In the genomic region with DNA sequence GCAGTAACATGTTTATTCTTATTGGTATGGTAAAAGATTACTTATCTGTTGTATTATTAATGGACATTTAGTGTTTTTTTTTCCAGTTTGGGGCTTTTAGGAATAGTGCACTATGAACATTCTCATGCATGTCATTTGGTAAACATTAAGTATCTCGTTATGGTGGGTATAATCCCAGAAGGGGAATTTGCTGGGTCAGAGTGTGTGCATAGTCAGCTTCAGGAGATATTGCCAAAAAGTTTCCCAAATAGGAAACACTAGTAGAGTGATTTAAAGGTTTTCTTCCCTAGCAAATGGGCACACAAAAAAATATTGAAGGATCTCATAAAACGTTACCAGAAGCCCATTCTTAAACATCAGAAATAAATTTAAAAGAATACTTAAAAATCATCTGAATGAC, we compare ENCODE assay signal across 22 cellular contexts. TPM values are rescaled to one million over a fixed set of nuclear protein-coding genes. Genes with fewer than 3 reads are reported as not detected.
A peak's percentile ranks its signal among the peaks of the same experiment; 100 is the strongest.
DNase-seq lines count a peak whose midpoint lies in the region; TF ChIP-seq lines count a peak whose summit lies in the region.
"Had no signal": no experiment of that assay in that cellular context is flagged by ENCODE, and none has a peak within 500 bp of the region (broad histone marks: within the 10 kb centered on the region; RNA-seq: fewer than 3 reads in every experiment).

No MANE protein-coding gene starts in this region.

- H3K4me3 ChIP-seq in trophoblast cell (ENCODE audit: low read depth, low read length), result no peak overlapping the region
- H3K4me3 ChIP-seq: A549; BLaER1 treated with 17β-estradiol and CSF1 and Interleukin-3, amounts not matched to agents 10 nM and 100 nM; GM12878; GM23338 had no signal

- H3K9me3 ChIP-seq in trophoblast cell (ENCODE audit: insufficient read depth, low read depth, low read length), result no peaks in the 10 kb centered on the region
- H3K9me3 ChIP-seq: A549; BE2C; BLaER1 treated with 17β-estradiol and CSF1 and Interleukin-3, amounts not matched to agents 10 nM and 100 nM had no signal

- TF ChIP-seq CTCF in endothelial cell (IDR thresholded peaks at IDR 0.05; ENCODE audit: unreplicated experiment) (no peak), progenitor cell of endocrine pancreas (IDR thresholded peaks at IDR 0.05; ENCODE audit: unreplicated experiment) (no peak)

- WGBS in trophoblast cell (ENCODE audit: extremely low coverage, insufficient coverage, insufficient read length), result no CpG with 5 or more reads among the region's 2 CpGs

- no peak overlapping the region for H3K9ac ChIP-seq in trophoblast cell (ENCODE audit: low read length)
- H3K9ac ChIP-seq: BLaER1 treated with 17β-estradiol and CSF1 and Interleukin-3, amounts not matched to agents 10 nM and 100 nM had no signal

- no peak overlapping the region for H3K23ac ChIP-seq in trophoblast cell (ENCODE audit: low read length)

- no peak overlapping the region for H2BK120ac ChIP-seq in trophoblast cell (ENCODE audit: insufficient read depth, low read length, poor library complexity)

- no peaks in the 10 kb centered on the region for H3K79me2 ChIP-seq in trophoblast cell (ENCODE audit: control insufficient read depth, insufficient read depth, low read length, poor library complexity)

- H3K27ac Mint-ChIP-seq in endothelial cell (ENCODE audit: unreplicated experiment) (peak overlapping the region; percentile 32), progenitor cell of endocrine pancreas (peak overlapping the region; percentile 73)
- H3K27ac Mint-ChIP-seq: CD4-positive, alpha-beta T cell; CD8-positive, alpha-beta memory T cell; GM23338 had no signal

- H3K4me1 ChIP-seq in trophoblast cell (ENCODE audit: control insufficient read depth in 1 of 2, insufficient read depth in 2 of 2, low read length in 2 of 2), result peaks cover 2 to 4% of the 10 kb centered on the region in 2 experiments
- H3K4me1 ChIP-seq: A549, BE2C had no signal

- no peak overlapping the region for H3K18ac ChIP-seq in trophoblast cell (ENCODE audit: low read length)

- no peak overlapping the region for H3K4me3 Mint-ChIP-seq in endothelial cell (ENCODE audit: unreplicated experiment)
- H3K4me3 Mint-ChIP-seq in progenitor cell of endocrine pancreas (ENCODE audit: low read depth), result no peak overlapping the region
- H3K4me3 Mint-ChIP-seq: CD14-positive monocyte; CD4-positive, alpha-beta T cell; CD8-positive, alpha-beta memory T cell; GM23338; H9 had no signal

- no peak overlapping the region for H3K27ac ChIP-seq in trophoblast cell (ENCODE audit: low read depth, low read length)
- H3K27ac ChIP-seq: A549; BLaER1 treated with 17β-estradiol and CSF1 and Interleukin-3, amounts not matched to agents 10 nM and 100 nM had no signal

- H4K12ac ChIP-seq in trophoblast cell (ENCODE audit: low read depth, low read length), result no peak overlapping the region

- H3K14ac ChIP-seq in trophoblast cell (ENCODE audit: low read length), result no peak overlapping the region

- H4K8ac ChIP-seq in trophoblast cell (ENCODE audit: low read depth, low read length), result no peak overlapping the region

- no peaks in the 10 kb centered on the region for H3K27me3 ChIP-seq in trophoblast cell (ENCODE audit: insufficient read depth, low read length)
- H3K27me3 ChIP-seq: BE2C; BLaER1 treated with 17β-estradiol and CSF1 and Interleukin-3, amounts not matched to agents 10 nM and 100 nM had no signal

- H3K36me3 Mint-ChIP-seq in endothelial cell (ENCODE audit: low read depth, unreplicated experiment) (peaks cover 8% of the 10 kb centered on the region), progenitor cell of endocrine pancreas (ENCODE audit: insufficient read depth) (peaks cover 15% of the 10 kb centered on the region)
- H3K36me3 Mint-ChIP-seq: CD14-positive monocyte had no signal

- H2AK5ac ChIP-seq in trophoblast cell (ENCODE audit: low read length), result no peak overlapping the region

- H3K4me2 ChIP-seq in trophoblast cell (ENCODE audit: low read length), result no peak overlapping the region
- H3K4me2 ChIP-seq: A549; BLaER1 treated with 17β-estradiol and CSF1 and Interleukin-3, amounts not matched to agents 10 nM and 100 nM; GM23338 had no signal

- no peaks in the 10 kb centered on the region for H3K36me3 ChIP-seq in trophoblast cell (ENCODE audit: control insufficient read depth in 1 of 2, insufficient read depth in 2 of 2, low read length in 2 of 2)
- H3K36me3 ChIP-seq: BE2C; BLaER1 treated with 17β-estradiol and CSF1 and Interleukin-3, amounts not matched to agents 10 nM and 100 nM had no signal

- H2AFZ ChIP-seq in trophoblast cell (ENCODE audit: insufficient read depth, low read length, poor library complexity), result no peak overlapping the region
- H2AFZ ChIP-seq: GM23338 had no signal

- DNase-seq in endothelial cell (ENCODE audit: low spot score) (no peak), fibroblast of peridontal ligament (ENCODE audit: extremely low read depth) (peak; percentile 55), progenitor cell of endocrine pancreas (ENCODE audit: low spot score, unreplicated experiment) (no peak), trophoblast cell (no peak), NCI-H1436 (lab: John Stamatoyannopoulos, UW) (no peak), anterior cingulate cortex (lab: John Stamatoyannopoulos, UW) (no peak)
- DNase-seq: 8988T; ACHN; AML-193; BE2C; CD4-positive, alpha-beta T cell; CD8-positive, alpha-beta memory T cell; DMS 273 treated with DMSO at 0.1 percent for 48 hours; DMS79; EL; GDM1; H9 had no signal

- no peak overlapping the region for H4K91ac ChIP-seq in trophoblast cell (ENCODE audit: low read depth, low read length)

- no peak overlapping the region for H2BK5ac ChIP-seq in trophoblast cell (ENCODE audit: low read depth, low read length, poor library complexity)

- H3K4ac ChIP-seq in trophoblast cell (ENCODE audit: low read depth, low read length), result no peak overlapping the region

- no peak overlapping the region for H2BK12ac ChIP-seq in trophoblast cell (ENCODE audit: low read length)

- H3K4me1 Mint-ChIP-seq in endothelial cell (ENCODE audit: unreplicated experiment), result peaks cover 47% of the 10 kb centered on the region
- peaks cover 54% of the 10 kb centered on the region for H3K4me1 Mint-ChIP-seq in progenitor cell of endocrine pancreas (ENCODE audit: low read depth)
- H3K4me1 Mint-ChIP-seq: CD8-positive, alpha-beta memory T cell had no signal

- H3K9me3 Mint-ChIP-seq in endothelial cell (ENCODE audit: unreplicated experiment) (no peaks in the 10 kb centered on the region), progenitor cell of endocrine pancreas (ENCODE audit: low read depth) (no peaks in the 10 kb centered on the region)
- H3K9me3 Mint-ChIP-seq: CD4-positive, alpha-beta T cell; CD8-positive, alpha-beta memory T cell; GM23338; H9 had no signal

- H3K27me3 Mint-ChIP-seq in endothelial cell (ENCODE audit: unreplicated experiment), result peaks cover 5% of the 10 kb centered on the region
- no peaks in the 10 kb centered on the region for H3K27me3 Mint-ChIP-seq in progenitor cell of endocrine pancreas

- H3K79me1 ChIP-seq in trophoblast cell (ENCODE audit: low read length), result no peaks in the 10 kb centered on the region

RNA-seq across cellular contexts. Expression of gene NHSL1, which starts 25.2 kb away (rescaled TPM):
- total RNA-seq in endothelial cell (ENCODE audit: unreplicated experiment) (72.3 TPM), progenitor cell of endocrine pancreas (79.0 and 86.5 TPM in 2 replicates)
- polyA plus RNA-seq in trophoblast cell (2013), result 42.0 and 43.5 TPM in 2 replicates
- polyA plus RNA-seq: CD8-positive, alpha-beta memory T cell had no signal
